In the genomic region with DNA sequence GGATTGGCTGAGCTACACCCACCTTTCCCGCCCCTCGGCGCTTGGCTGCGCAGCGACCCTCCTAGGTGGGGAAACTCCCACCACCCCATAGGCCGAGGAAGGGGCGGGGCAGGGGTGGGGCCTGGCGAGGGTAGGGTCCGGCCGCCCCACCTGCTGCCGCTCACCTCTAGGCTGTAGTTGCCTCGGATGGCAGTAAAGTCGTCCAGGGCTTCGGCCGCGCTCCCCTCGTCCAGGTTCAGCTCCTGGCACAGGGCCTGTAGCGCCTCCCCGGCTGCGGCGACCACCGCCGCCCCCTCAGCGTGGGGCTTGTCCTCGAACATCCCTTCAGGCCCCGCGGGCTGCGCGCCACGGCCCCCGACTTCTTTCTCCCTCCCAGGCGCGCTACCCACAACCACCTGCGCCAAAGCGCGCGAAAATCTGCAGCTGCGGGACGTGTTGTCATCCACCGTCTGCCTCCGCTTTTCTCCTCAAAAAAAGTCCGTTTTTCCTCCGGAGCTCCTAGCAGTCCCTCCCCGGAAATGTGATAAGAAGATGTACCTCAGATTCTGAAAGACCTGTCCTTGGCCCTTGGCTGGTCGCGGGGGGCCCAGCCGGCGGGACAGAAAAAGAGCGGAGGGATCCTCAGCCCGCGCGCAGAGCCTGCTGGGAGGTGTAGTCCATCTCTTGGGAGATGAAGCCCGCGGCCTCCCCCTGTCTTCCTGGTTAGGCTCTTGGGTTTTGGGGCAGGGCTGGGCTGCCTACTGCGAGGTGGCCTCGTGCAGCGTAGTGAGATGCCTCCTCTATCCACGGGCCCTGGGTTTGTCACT, we compare ENCODE assay signal across 8 cellular contexts. TPM values are rescaled to one million over a fixed set of nuclear protein-coding genes. Genes with fewer than 3 reads are reported as not detected.
DNase-seq lines count a peak whose midpoint lies in the region; ATAC-seq and TF ChIP-seq lines count a peak whose summit lies in the region.

A gene with protein sequence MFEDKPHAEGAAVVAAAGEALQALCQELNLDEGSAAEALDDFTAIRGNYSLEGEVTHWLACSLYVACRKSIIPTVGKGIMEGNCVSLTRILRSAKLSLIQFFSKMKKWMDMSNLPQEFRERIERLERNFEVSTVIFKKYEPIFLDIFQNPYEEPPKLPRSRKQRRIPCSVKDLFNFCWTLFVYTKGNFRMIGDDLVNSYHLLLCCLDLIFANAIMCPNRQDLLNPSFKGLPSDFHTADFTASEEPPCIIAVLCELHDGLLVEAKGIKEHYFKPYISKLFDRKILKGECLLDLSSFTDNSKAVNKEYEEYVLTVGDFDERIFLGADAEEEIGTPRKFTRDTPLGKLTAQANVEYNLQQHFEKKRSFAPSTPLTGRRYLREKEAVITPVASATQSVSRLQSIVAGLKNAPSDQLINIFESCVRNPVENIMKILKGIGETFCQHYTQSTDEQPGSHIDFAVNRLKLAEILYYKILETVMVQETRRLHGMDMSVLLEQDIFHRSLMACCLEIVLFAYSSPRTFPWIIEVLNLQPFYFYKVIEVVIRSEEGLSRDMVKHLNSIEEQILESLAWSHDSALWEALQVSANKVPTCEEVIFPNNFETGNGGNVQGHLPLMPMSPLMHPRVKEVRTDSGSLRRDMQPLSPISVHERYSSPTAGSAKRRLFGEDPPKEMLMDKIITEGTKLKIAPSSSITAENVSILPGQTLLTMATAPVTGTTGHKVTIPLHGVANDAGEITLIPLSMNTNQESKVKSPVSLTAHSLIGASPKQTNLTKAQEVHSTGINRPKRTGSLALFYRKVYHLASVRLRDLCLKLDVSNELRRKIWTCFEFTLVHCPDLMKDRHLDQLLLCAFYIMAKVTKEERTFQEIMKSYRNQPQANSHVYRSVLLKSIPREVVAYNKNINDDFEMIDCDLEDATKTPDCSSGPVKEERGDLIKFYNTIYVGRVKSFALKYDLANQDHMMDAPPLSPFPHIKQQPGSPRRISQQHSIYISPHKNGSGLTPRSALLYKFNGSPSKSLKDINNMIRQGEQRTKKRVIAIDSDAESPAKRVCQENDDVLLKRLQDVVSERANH (minus strand): TSS at position 389 of the 806 bp plus-strand sequence. CDS start 69 bp downstream, at position 320.

- under 1% methylated on average over 58 of the region's 58 CpGs for WGBS in HUES64

- ATAC-seq in GM21390 (IDR thresholded peaks at IDR 0.05; ENCODE audit: unreplicated experiment) = peak; percentile 69

- peak; percentile 74 for DNase-seq in COLO829 (ENCODE audit: low spot score)
- DNase-seq in activated CD8-positive, alpha-beta memory T cell treated with anti-CD3 and anti-CD28 coated beads, Interleukin-2, amount 50 U/mL, for 4 hours = peak; percentile 80
- peak; percentile 80 for DNase-seq in epidermal melanocyte (ENCODE audit: insufficient read length, low spot score)
- peak; percentile 64 for DNase-seq in middle frontal gyrus (ENCODE audit: extremely low spot score, low spot score)
- peak; percentile 62 to 74 for DNase-seq in stimulated activated CD8-positive, alpha-beta memory T cell treated with anti-CD3 and anti-CD28 coated beads, Interleukin-2, amount 100 ng/mL, for 1 hour (ENCODE audit: low read depth in 2 of 2)

- peaks cover 37% of the 10 kb centered on the region for H3K79me2 ChIP-seq in OCI-LY1 (ENCODE audit: insufficient read depth, low read length)

- no peak; the same call in 1 of the 2 replicates for TF ChIP-seq CTCF in OCI-LY1 (IDR thresholded peaks at IDR 0.05; ENCODE audit: low read length)

- no peaks in the 10 kb centered on the region for H3F3A ChIP-seq in OCI-LY1 (ENCODE audit: insufficient read depth, low read length)

- H3K4me3 ChIP-seq in HUES64 (ENCODE audit: low read length) = peak within 1 kb of the TSS; percentile 72
- peak within 1 kb of the TSS; percentile 92 for H3K4me3 ChIP-seq in OCI-LY1 (ENCODE audit: low read depth, low read length, poor library complexity, severe bottlenecking)

- H3K27ac ChIP-seq in HUES64 (ENCODE audit: low read depth, low read length) = peak within 1 kb of the TSS; percentile 97
- H3K27ac ChIP-seq in OCI-LY1 (ENCODE audit: low read depth, low read length, poor library complexity, severe bottlenecking) = peak within 1 kb of the TSS; percentile 91

- no peaks in the 10 kb centered on the region for H4K20me1 ChIP-seq in OCI-LY1 (ENCODE audit: insufficient read depth, low read length)

- peak within 1 kb of the TSS; percentile 90 for H2AFZ ChIP-seq in OCI-LY1 (ENCODE audit: low read length)

- H3K9me2 ChIP-seq in OCI-LY1 (ENCODE audit: low read depth, low read length) = no peaks in the 10 kb centered on the region

- peak within 1 kb of the TSS; percentile 97 for H3K4me2 ChIP-seq in OCI-LY1 (ENCODE audit: low read length)

- H3K36me3 ChIP-seq in HUES64 (ENCODE audit: insufficient read depth, low read length) (peaks cover 17% of the 10 kb centered on the region), OCI-LY1 (ENCODE audit: insufficient read depth, low read length) (peaks cover 31% of the 10 kb centered on the region)

- H3K9me3 ChIP-seq in HUES64 (ENCODE audit: insufficient read depth, low read depth, low read length) (no peaks in the 10 kb centered on the region), OCI-LY1 (ENCODE audit: low read length) (no peaks in the 10 kb centered on the region)

- H3K9ac ChIP-seq in HUES64 (ENCODE audit: low read depth, low read length) (peak within 1 kb of the TSS; percentile 97), OCI-LY1 (ENCODE audit: low read length) (peak within 1 kb of the TSS; percentile 99)

- no peaks in the 10 kb centered on the region for H3K27me3 ChIP-seq in HUES64 (ENCODE audit: insufficient read depth, low read length)
- H3K27me3 ChIP-seq in OCI-LY1 (ENCODE audit: insufficient read depth, low read length) = no peaks in the 10 kb centered on the region

- H3K4me1 ChIP-seq in HUES64 (ENCODE audit: insufficient read depth, low read length) = peaks cover 10% of the 10 kb centered on the region
- peaks cover 32% of the 10 kb centered on the region for H3K4me1 ChIP-seq in OCI-LY1 (ENCODE audit: insufficient read depth, low read length, severe bottlenecking)

RNA-seq across cellular contexts. Expression of the gene that starts here (rescaled TPM):
- 9.6 TPM for polyA plus RNA-seq in HUES64 (2013, experiment 1 of 2)
- polyA plus RNA-seq in HUES64 (2013, experiment 2 of 2) = 10.0 TPM

Comparison
In these comparisons a context has a peak if more than half of its experiments do, and no peak if none do; other contexts are left out.
1. Peak in every context shown above with its lines: DNase-seq, ATAC-seq, H3K4me3 ChIP-seq and H3K27ac ChIP-seq.